ENCODE assay signal across 8 cellular contexts in genomic region chr1:212284332-212284743, GRCh38. TPM values are rescaled to one million over a fixed set of nuclear protein-coding genes. Genes with fewer than 3 reads are reported as not detected.
DNase-seq lines count a peak whose midpoint lies in the region; TF ChIP-seq lines count a peak whose summit lies in the region.

No MANE protein-coding gene starts in this region.

- H3K9me3 ChIP-seq in ascending aorta (no peaks in the 10 kb centered on the region), liver (ENCODE audit: control insufficient read depth in 4 of 4, low read length in 3 of 4) (no peaks in the 10 kb centered on the region), thymus (ENCODE audit: control insufficient read depth) (no peaks in the 10 kb centered on the region)

- H3K4me3 Mint-ChIP-seq in activated CD4-positive, alpha-beta T cell treated with anti-CD3 and anti-CD28 coated beads, Interleukin-2, amount 10 ng/mL, durations not matched to agents 7 days and 5 days = peak overlapping the region; percentile 100

- peaks cover 38% of the 10 kb centered on the region for H3K4me1 Mint-ChIP-seq in activated CD4-positive, alpha-beta T cell treated with anti-CD3 and anti-CD28 coated beads, Interleukin-2, amount 10 ng/mL, durations not matched to agents 7 days and 5 days

- H3K27ac Mint-ChIP-seq in activated CD4-positive, alpha-beta T cell treated with anti-CD3 and anti-CD28 coated beads, Interleukin-2, amount 10 ng/mL, durations not matched to agents 7 days and 5 days = peak overlapping the region; percentile 99

- POLR2A ChIA-PET in activated CD4-positive, alpha-beta T cell treated with anti-CD3 and anti-CD28 coated beads, Interleukin-2, amount 10 ng/mL, durations not matched to agents 7 days and 5 days (lab: Charles Lee) = interaction anchor here (1.2 kb wide), 1 partner anchor 28 kb away, joined by 3 read pairs; no protein-coding TSS in a partner anchor

- peak overlapping the region; percentile 87 to 91 for H3K27ac ChIP-seq in ascending aorta
- peak overlapping the region; percentile 95 to 99 for H3K27ac ChIP-seq in liver (ENCODE audit: low read depth in 1 of 2, low read length in 2 of 2)
- H3K27ac ChIP-seq in thymus (ENCODE audit: low read depth) = peak overlapping the region; percentile 82

- peaks cover 14% of the 10 kb centered on the region for H3K36me3 Mint-ChIP-seq in activated CD4-positive, alpha-beta T cell treated with anti-CD3 and anti-CD28 coated beads, Interleukin-2, amount 10 ng/mL, durations not matched to agents 7 days and 5 days (ENCODE audit: low read depth)

- no peaks in the 10 kb centered on the region for H3K9me3 Mint-ChIP-seq in activated CD4-positive, alpha-beta T cell treated with anti-CD3 and anti-CD28 coated beads, Interleukin-2, amount 10 ng/mL, durations not matched to agents 7 days and 5 days

- peaks cover 3 to 15% of the 10 kb centered on the region in 2 donors for H3K4me1 ChIP-seq in ascending aorta
- peaks cover 1 to 20% (median 11%) of the 10 kb centered on the region in 4 donors for H3K4me1 ChIP-seq in liver (ENCODE audit: control insufficient read depth in 4 of 4, insufficient read depth in 4 of 4, low read length in 3 of 4)
- peaks cover 20% of the 10 kb centered on the region for H3K4me1 ChIP-seq in thymus (ENCODE audit: control insufficient read depth, insufficient read depth, low read length)

- intact Hi-C loops in ascending aorta (cut with DNase I) = loop anchor here (2.0 to 10.0 kb wide), 3 partner anchors 420 to 770 kb away; partner anchors contain the start of gene SLC30A1

- H3K27me3 ChIP-seq in ascending aorta (no peaks in the 10 kb centered on the region), liver (ENCODE audit: control insufficient read depth in 4 of 4, insufficient read depth in 4 of 4, low read length in 3 of 4) (no peaks in the 10 kb centered on the region), thymus (ENCODE audit: control insufficient read depth, insufficient read depth) (no peaks in the 10 kb centered on the region)

- CTCF ChIA-PET in activated CD4-positive, alpha-beta T cell treated with anti-CD3 and anti-CD28 coated beads, Interleukin-2, amount 10 ng/mL, durations not matched to agents 7 days and 5 days (lab: Charles Lee) = interaction anchor here (0.8 to 1.8 kb wide), 12 partner anchors 9 to 214 kb away, joined by 3 to 11 read pairs (median 4); no protein-coding TSS in a partner anchor

- peaks cover 11% of the 10 kb centered on the region for H3K27me3 Mint-ChIP-seq in activated CD4-positive, alpha-beta T cell treated with anti-CD3 and anti-CD28 coated beads, Interleukin-2, amount 10 ng/mL, durations not matched to agents 7 days and 5 days

- TF ChIP-seq RAD21 in liver (IDR thresholded peaks at IDR 0.05) = peak; percentile 22 to 36

- DNase-seq in activated CD4-positive, alpha-beta T cell treated with anti-CD3 and anti-CD28 coated beads, Interleukin-2, amount 10 ng/mL, durations not matched to agents 7 days and 5 days = no peak
- DNase-seq in activated CD4-positive, alpha-beta T cell treated with anti-CD3 and anti-CD28 coated beads for 4 hours = no peak
- DNase-seq in ascending aorta (ENCODE audit: low spot score in 2 of 2) = no peak
- DNase-seq in OCI-M2 (lab: John Stamatoyannopoulos, UW; ENCODE audit: unreplicated experiment) = no peak
- DNase-seq in NCI-H446 (lab: John Stamatoyannopoulos, UW) = no peak
- DNase-seq in stimulated activated CD4-positive, alpha-beta T cell treated with anti-CD3 and anti-CD28 coated beads, Interleukin-4, amount 100 ng/mL, for 4 hours = no peak

- H3K36me3 ChIP-seq in ascending aorta = no peaks in the 10 kb centered on the region
- no peaks in the 10 kb centered on the region for H3K36me3 ChIP-seq in liver (ENCODE audit: control insufficient read depth in 4 of 4, insufficient read depth in 3 of 4, low read depth in 1 of 4, low read length in 3 of 4)
- no peaks in the 10 kb centered on the region for H3K36me3 ChIP-seq in thymus (ENCODE audit: control insufficient read depth, insufficient read depth)

- peak overlapping the region; percentile 66 to 93 for H3K9ac ChIP-seq in liver (ENCODE audit: low read depth in 1 of 2, low read length in 2 of 2)

- WGBS in liver = 10% methylated on average over 14 of the region's 14 CpGs
- WGBS in thymus = 24% methylated on average over 14 of the region's 14 CpGs

- TF ChIP-seq CTCF in ascending aorta (IDR thresholded peaks at IDR 0.05) (no peak), liver (IDR thresholded peaks at IDR 0.05; ENCODE audit: low read depth, low read length, missing input control) (no peak)

- H3K4me3 ChIP-seq in ascending aorta = peak overlapping the region; percentile 74 to 80
- peak overlapping the region; percentile 51 to 76 (median 59) for H3K4me3 ChIP-seq in liver (ENCODE audit: low read depth in 1 of 3, low read length in 3 of 3)
- H3K4me3 ChIP-seq in thymus (ENCODE audit: low read length) = peak overlapping the region; percentile 59

TF ChIP-seq in liver, 16 proteins besides CTCF, POLR2A, EP300 and RAD21:
- TF ChIP-seq, protein P1, sequence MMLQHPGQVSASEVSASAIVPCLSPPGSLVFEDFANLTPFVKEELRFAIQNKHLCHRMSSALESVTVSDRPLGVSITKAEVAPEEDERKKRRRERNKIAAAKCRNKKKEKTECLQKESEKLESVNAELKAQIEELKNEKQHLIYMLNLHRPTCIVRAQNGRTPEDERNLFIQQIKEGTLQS (IDR thresholded peaks at IDR 0.05) = no peak
- TF ChIP-seq FOXA2 (IDR thresholded peaks at IDR 0.05) (no peak), NR2F2 (IDR thresholded peaks at IDR 0.05) (no peak), ZBTB33 (IDR thresholded peaks at IDR 0.05) (no peak), EGR1 (IDR thresholded peaks at IDR 0.05; ENCODE audit: low read depth in 2 of 2) (peak in 1 of 2 donors; percentile 38), FOXA1 (IDR thresholded peaks at IDR 0.05) (peak; percentile 7), JUND (IDR thresholded peaks at IDR 0.05) (no peak), HNF4A (conservative IDR thresholded peaks at IDR 0.05) (peak; percentile 3 to 10)

RNA-seq across cellular contexts. Expression of gene PPP2R5A, which starts 0.9 kb away (rescaled TPM):
- 10 to 100 TPM; 59.9 to 63.9 TPM for total RNA-seq in activated CD4-positive, alpha-beta T cell treated with anti-CD3 and anti-CD28 coated beads, Interleukin-2, amount 10 ng/mL, durations not matched to agents 7 days and 5 days
- total RNA-seq in ascending aorta = 64.7 TPM
- total RNA-seq in liver = 10 to 100 TPM; 29.5 to 40.7 TPM
- polyA plus RNA-seq in liver = 10 to 100 TPM; 22.9 to 27.4 TPM
- polyA plus RNA-seq in thymus = 49.7 TPM
